In genomic region chr7:128037880-128038619, GRCh38 we compare ENCODE assay signal across 19 cellular contexts.
"Had no signal": no experiment of that assay in that cellular context is flagged by ENCODE, and none has a peak within 500 bp of the region (broad histone marks: within the 10 kb centered on the region; RNA-seq: fewer than 3 reads in every experiment).

No MANE protein-coding gene starts in this region.

- H3K27ac ChIP-seq: brain microvascular endothelial cell, coronary artery, foreskin keratinocyte, neural progenitor cell, prostate gland, right atrium auricular region, stomach, vagina had no signal

- H3K9ac ChIP-seq: neural progenitor cell had no signal

- H3K4me1 ChIP-seq: foreskin keratinocyte, prostate gland, vagina had no signal

- H3K9me3 ChIP-seq: prostate gland, right atrium auricular region, stomach, vagina had no signal

- H3K36me3 ChIP-seq: neural progenitor cell, prostate gland, right atrium auricular region, vagina had no signal

- H3K4me3 ChIP-seq: coronary artery, neural progenitor cell, prostate gland, right atrium auricular region, stomach, vagina had no signal

- H2AFZ ChIP-seq: neural progenitor cell had no signal

- ATAC-seq: foreskin keratinocyte; left cardiac atrium; naive thymus-derived CD4-positive, alpha-beta T cell had no signal

- H3K27me3 ChIP-seq: brain microvascular endothelial cell, foreskin keratinocyte, right atrium auricular region, stomach, vagina had no signal

- H3K4me2 ChIP-seq: neural progenitor cell had no signal

- DNase-seq: activated CD4-positive, CD25-positive, alpha-beta regulatory T cell treated with anti-CD3 and anti-CD28 coated beads, Interleukin-2, amount 50 U/mL, for 72 hours; activated CD8-positive, alpha-beta memory T cell treated with anti-CD3 and anti-CD28 coated beads for 24 hours; activated CD8-positive, alpha-beta memory T cell treated with anti-CD3 and anti-CD28 coated beads, Interleukin-2, amount 50 U/mL, for 48 hours; activated effector memory CD4-positive, alpha-beta T cell treated with Interleukin-2 at 50 U/mL for 16 hours; activated naive CD4-positive, alpha-beta T cell treated with anti-CD3 and anti-CD28 coated beads, Interleukin-2, amount 50 U/mL, for 16 hours; activated T-cell treated with anti-CD3 and anti-CD28 coated beads, Interleukin-2, amount 50 U/mL, for 48 hours; aorta; brain microvascular endothelial cell; foreskin keratinocyte; hippocampal formation; left cardiac atrium; naive thymus-derived CD4-positive, alpha-beta T cell; stomach; trophoblast cell had no signal
